1 cellular context compared by ENCODE assay signal in the genomic region with DNA sequence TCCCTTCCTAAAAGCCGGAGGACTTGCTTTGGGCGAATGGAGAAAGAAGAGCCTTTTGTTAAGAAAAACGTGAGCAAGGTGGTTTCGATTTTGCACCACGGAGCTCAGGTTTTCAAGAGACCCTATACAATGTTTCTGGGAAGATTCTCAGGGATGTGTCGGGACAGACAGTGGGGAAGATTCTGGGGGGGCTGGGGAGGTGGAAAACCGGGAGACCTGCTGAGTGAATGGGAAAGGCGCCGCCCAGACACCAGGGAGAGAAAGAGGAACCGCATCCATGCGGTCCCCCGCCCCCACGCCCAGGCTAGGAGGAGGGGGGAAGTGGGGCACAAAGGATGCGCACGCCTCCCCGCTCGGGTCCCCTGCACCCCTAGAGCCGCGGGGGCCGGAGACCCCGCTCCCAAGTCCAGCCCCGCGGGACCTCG.
TF ChIP-seq lines count a peak whose summit lies in the region.

No MANE protein-coding gene starts in this region.

TF ChIP-seq in GM12878, 131 proteins besides CTCF, POLR2A, EP300 and RAD21 (continued from another document):
- TF ChIP-seq, protein P1, sequence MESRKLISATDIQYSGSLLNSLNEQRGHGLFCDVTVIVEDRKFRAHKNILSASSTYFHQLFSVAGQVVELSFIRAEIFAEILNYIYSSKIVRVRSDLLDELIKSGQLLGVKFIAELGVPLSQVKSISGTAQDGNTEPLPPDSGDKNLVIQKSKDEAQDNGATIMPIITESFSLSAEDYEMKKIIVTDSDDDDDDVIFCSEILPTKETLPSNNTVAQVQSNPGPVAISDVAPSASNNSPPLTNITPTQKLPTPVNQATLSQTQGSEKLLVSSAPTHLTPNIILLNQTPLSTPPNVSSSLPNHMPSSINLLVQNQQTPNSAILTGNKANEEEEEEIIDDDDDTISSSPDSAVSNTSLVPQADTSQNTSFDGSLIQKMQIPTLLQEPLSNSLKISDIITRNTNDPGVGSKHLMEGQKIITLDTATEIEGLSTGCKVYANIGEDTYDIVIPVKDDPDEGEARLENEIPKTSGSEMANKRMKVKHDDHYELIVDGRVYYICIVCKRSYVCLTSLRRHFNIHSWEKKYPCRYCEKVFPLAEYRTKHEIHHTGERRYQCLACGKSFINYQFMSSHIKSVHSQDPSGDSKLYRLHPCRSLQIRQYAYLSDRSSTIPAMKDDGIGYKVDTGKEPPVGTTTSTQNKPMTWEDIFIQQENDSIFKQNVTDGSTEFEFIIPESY (IDR thresholded peaks at IDR 0.05), result no peak
- TF ChIP-seq EED (IDR thresholded peaks at IDR 0.05; ENCODE audit: low read depth) (peak; percentile 56; the same call in 1 of the 2 replicates), MXI1 (IDR thresholded peaks at IDR 0.05; ENCODE audit: low read depth, low read length) (peak; percentile 76; the same call in 1 of the 2 replicates), SMAD1 (IDR thresholded peaks at IDR 0.05; ENCODE audit: low read depth, partially characterized antibody) (no peak)
- TF ChIP-seq, protein P2, sequence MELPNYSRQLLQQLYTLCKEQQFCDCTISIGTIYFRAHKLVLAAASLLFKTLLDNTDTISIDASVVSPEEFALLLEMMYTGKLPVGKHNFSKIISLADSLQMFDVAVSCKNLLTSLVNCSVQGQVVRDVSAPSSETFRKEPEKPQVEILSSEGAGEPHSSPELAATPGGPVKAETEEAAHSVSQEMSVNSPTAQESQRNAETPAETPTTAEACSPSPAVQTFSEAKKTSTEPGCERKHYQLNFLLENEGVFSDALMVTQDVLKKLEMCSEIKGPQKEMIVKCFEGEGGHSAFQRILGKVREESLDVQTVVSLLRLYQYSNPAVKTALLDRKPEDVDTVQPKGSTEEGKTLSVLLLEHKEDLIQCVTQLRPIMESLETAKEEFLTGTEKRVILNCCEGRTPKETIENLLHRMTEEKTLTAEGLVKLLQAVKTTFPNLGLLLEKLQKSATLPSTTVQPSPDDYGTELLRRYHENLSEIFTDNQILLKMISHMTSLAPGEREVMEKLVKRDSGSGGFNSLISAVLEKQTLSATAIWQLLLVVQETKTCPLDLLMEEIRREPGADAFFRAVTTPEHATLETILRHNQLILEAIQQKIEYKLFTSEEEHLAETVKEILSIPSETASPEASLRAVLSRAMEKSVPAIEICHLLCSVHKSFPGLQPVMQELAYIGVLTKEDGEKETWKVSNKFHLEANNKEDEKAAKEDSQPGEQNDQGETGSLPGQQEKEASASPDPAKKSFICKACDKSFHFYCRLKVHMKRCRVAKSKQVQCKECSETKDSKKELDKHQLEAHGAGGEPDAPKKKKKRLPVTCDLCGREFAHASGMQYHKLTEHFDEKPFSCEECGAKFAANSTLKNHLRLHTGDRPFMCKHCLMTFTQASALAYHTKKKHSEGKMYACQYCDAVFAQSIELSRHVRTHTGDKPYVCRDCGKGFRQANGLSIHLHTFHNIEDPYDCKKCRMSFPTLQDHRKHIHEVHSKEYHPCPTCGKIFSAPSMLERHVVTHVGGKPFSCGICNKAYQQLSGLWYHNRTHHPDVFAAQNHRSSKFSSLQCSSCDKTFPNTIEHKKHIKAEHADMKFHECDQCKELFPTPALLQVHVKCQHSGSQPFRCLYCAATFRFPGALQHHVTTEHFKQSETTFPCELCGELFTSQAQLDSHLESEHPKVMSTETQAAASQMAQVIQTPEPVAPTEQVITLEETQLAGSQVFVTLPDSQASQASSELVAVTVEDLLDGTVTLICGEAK (IDR thresholded peaks at IDR 0.05; ENCODE audit: borderline replicate concordance), result no peak
